8 cellular contexts compared by ENCODE assay signal in the genomic region with DNA sequence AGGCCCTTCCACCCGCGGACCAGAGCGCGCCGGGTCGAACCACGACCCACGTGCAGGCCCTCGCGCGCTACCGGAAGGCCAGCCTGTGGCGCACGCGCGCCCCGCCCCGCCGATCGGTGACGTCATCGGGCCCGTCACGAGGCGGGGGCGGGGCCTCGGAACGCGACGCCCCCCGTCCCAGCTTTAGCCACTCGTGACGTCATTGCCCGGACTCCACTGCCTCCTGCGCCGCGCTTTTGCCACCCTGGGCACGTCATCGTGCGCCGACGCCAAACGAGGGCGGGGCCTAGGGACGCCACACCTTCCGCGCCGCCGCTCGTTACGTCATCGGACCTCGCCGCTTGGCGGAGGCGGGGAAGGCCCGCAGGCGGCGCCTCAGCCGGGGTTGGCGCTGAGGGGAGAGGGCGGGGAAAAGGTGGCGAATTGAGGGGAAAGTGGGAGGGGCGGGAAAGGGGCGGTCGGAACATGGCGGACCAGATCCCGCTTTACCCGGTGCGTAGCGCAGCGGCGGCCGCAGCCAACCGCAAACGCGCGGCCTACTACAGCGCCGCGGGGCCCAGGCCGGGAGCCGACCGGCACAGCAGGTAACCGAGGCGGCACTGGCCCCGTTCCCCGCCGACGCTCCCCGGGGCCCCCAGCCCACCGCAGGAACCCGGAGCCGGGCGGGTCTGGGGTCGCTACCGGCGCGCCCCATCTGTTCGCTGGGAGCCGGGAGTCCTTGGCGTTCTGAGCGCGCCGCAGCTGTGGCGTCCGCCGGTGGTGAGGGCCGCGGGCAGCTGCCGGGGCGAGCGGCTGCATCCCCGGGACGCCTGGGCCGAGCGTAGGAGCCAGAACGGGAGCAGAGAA. TPM values are rescaled to one million over a fixed set of nuclear protein-coding genes. Genes with fewer than 3 reads are reported as not detected.
A peak's percentile ranks its signal among the peaks of the same experiment; 100 is the strongest.
DNase-seq lines count a peak whose midpoint lies in the region; ATAC-seq lines count a peak whose summit lies in the region.

A gene with protein sequence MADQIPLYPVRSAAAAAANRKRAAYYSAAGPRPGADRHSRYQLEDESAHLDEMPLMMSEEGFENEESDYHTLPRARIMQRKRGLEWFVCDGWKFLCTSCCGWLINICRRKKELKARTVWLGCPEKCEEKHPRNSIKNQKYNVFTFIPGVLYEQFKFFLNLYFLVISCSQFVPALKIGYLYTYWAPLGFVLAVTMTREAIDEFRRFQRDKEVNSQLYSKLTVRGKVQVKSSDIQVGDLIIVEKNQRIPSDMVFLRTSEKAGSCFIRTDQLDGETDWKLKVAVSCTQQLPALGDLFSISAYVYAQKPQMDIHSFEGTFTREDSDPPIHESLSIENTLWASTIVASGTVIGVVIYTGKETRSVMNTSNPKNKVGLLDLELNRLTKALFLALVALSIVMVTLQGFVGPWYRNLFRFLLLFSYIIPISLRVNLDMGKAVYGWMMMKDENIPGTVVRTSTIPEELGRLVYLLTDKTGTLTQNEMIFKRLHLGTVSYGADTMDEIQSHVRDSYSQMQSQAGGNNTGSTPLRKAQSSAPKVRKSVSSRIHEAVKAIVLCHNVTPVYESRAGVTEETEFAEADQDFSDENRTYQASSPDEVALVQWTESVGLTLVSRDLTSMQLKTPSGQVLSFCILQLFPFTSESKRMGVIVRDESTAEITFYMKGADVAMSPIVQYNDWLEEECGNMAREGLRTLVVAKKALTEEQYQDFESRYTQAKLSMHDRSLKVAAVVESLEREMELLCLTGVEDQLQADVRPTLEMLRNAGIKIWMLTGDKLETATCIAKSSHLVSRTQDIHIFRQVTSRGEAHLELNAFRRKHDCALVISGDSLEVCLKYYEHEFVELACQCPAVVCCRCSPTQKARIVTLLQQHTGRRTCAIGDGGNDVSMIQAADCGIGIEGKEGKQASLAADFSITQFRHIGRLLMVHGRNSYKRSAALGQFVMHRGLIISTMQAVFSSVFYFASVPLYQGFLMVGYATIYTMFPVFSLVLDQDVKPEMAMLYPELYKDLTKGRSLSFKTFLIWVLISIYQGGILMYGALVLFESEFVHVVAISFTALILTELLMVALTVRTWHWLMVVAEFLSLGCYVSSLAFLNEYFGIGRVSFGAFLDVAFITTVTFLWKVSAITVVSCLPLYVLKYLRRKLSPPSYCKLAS (plus strand): TSS at position 449 of the 846 bp plus-strand sequence. CDS start 17 bp downstream, at position 466.

- H3K27me3 ChIP-seq in NT2/D1 (ENCODE audit: insufficient read depth, insufficient read length) = peaks cover 9% of the 10 kb centered on the region
- no peaks in the 10 kb centered on the region for H3K27me3 ChIP-seq in endocrine pancreas (ENCODE audit: control insufficient read depth, insufficient read depth, low read length)

- H3K9ac ChIP-seq in NT2/D1 (ENCODE audit: insufficient read length, low read depth) (peak within 1 kb of the TSS; percentile 89), endocrine pancreas (ENCODE audit: control insufficient read depth, insufficient read depth, low read length) (peak within 1 kb of the TSS; percentile 69)

- CTCF ChIA-PET in activated CD8-positive, alpha-beta memory T cell treated with anti-CD3 and anti-CD28 coated beads, Interleukin-2, amount 10 ng/mL, durations not matched to agents 7 days and 5 days (lab: Charles Lee) = no interaction called here

- peak within 1 kb of the TSS; percentile 93 for H3K27ac Mint-ChIP-seq in activated CD8-positive, alpha-beta memory T cell treated with anti-CD3 and anti-CD28 coated beads, Interleukin-2, amount 10 ng/mL, durations not matched to agents 7 days and 5 days

- peak; percentile 82 for ATAC-seq in GM19468 (IDR thresholded peaks at IDR 0.05; ENCODE audit: extremely low read depth, unreplicated experiment)
- peak; percentile 86 for ATAC-seq in activated CD8-positive, alpha-beta memory T cell treated with anti-CD3 and anti-CD28 coated beads, Interleukin-2, amount 10 ng/mL, durations not matched to agents 7 days and 5 days

- H3K4me1 Mint-ChIP-seq in activated CD8-positive, alpha-beta memory T cell treated with anti-CD3 and anti-CD28 coated beads, Interleukin-2, amount 10 ng/mL, durations not matched to agents 7 days and 5 days = peaks cover 31% of the 10 kb centered on the region

- H3K4me3 Mint-ChIP-seq in activated CD8-positive, alpha-beta memory T cell treated with anti-CD3 and anti-CD28 coated beads, Interleukin-2, amount 10 ng/mL, durations not matched to agents 7 days and 5 days = peak within 1 kb of the TSS; percentile 82

- H3K9me3 ChIP-seq in NT2/D1 (ENCODE audit: insufficient read depth, low read length) = peaks cover 37% of the 10 kb centered on the region
- no peaks in the 10 kb centered on the region for H3K9me3 ChIP-seq in endocrine pancreas (ENCODE audit: control insufficient read depth, low read length)

- no peaks in the 10 kb centered on the region for H3K4me1 ChIP-seq in NT2/D1 (ENCODE audit: insufficient read depth, insufficient read length)
- H3K4me1 ChIP-seq in endocrine pancreas (ENCODE audit: control insufficient read depth, insufficient read depth, low read length) = peaks cover 7% of the 10 kb centered on the region

- peaks cover 23% of the 10 kb centered on the region for H3K9me3 Mint-ChIP-seq in activated CD8-positive, alpha-beta memory T cell treated with anti-CD3 and anti-CD28 coated beads, Interleukin-2, amount 10 ng/mL, durations not matched to agents 7 days and 5 days (ENCODE audit: low read depth)

- DNase-seq in COLO829 (ENCODE audit: low spot score) (peak; percentile 96), HS-5 (ENCODE audit: low read depth) (peak; percentile 68), NT2/D1 (ENCODE audit: low read depth, low spot score) (peak; percentile 93), mesenteric fat pad (ENCODE audit: low spot score) (peak; percentile 100)
- peak; percentile 98 for DNase-seq in activated CD8-positive, alpha-beta memory T cell treated with anti-CD3 and anti-CD28 coated beads, Interleukin-2, amount 10 ng/mL, durations not matched to agents 7 days and 5 days
- DNase-seq in stimulated activated CD8-positive, alpha-beta memory T cell treated with anti-CD3 and anti-CD28 coated beads, Interleukin-15, amount 100 ng/mL, for 24 hours (ENCODE audit: low read depth) = peak; percentile 99

- no peaks in the 10 kb centered on the region for H3K27me3 Mint-ChIP-seq in activated CD8-positive, alpha-beta memory T cell treated with anti-CD3 and anti-CD28 coated beads, Interleukin-2, amount 10 ng/mL, durations not matched to agents 7 days and 5 days

- H3K4me3 ChIP-seq in NT2/D1 (ENCODE audit: insufficient read length, low read depth) (peak within 1 kb of the TSS; percentile 82), endocrine pancreas (ENCODE audit: control insufficient read depth, insufficient read depth, low read length) (peak within 1 kb of the TSS; percentile 98)

- peaks cover 43% of the 10 kb centered on the region for H3K36me3 Mint-ChIP-seq in activated CD8-positive, alpha-beta memory T cell treated with anti-CD3 and anti-CD28 coated beads, Interleukin-2, amount 10 ng/mL, durations not matched to agents 7 days and 5 days

- H3K36me3 ChIP-seq in NT2/D1 (ENCODE audit: insufficient read depth, insufficient read length, low read length) (no peaks in the 10 kb centered on the region), endocrine pancreas (ENCODE audit: control insufficient read depth, insufficient read depth, low read length) (no peaks in the 10 kb centered on the region)

RNA-seq across cellular contexts. Expression of the gene that starts here (rescaled TPM):
- total RNA-seq in activated CD8-positive, alpha-beta memory T cell treated with anti-CD3 and anti-CD28 coated beads, Interleukin-2, amount 10 ng/mL, durations not matched to agents 7 days and 5 days = 10 to 100 TPM; 21.5 to 31.7 TPM
- total RNA-seq in mesenteric fat pad = 28.3 TPM

Comparison
In these comparisons a context has a peak if more than half of its experiments do, and no peak if none do; other contexts are left out.
1. Peak in every context shown above with its lines: DNase-seq, ATAC-seq and H3K4me3 ChIP-seq.